ENCODE assay signal across 8 cellular contexts in genomic region chr7:140541513-140542192, GRCh38.
DNase-seq lines count a peak whose midpoint lies in the region; ATAC-seq, FAIRE-seq and TF ChIP-seq lines count a peak whose summit lies in the region.

No MANE protein-coding gene starts in this region.

- peaks cover 0 to 2% (median 0%) of the 10 kb centered on the region in 7 donors for H3K9me3 Mint-ChIP-seq in CD14-positive monocyte
- H3K9me3 Mint-ChIP-seq in astrocyte (ENCODE audit: unreplicated experiment), result peaks cover 5% of the 10 kb centered on the region

- H3K27ac ChIP-seq in astrocyte (ENCODE audit: low read depth, low read length) (peak overlapping the region; percentile 83), iPS-18a (ENCODE audit: low read length) (peak overlapping the region; percentile 97), stomach (peak overlapping the region in 4 of 5 donors; percentile 50 to 71 (median 56))

- no peak for TF ChIP-seq EP300 in stomach (IDR thresholded peaks at IDR 0.05)

- H3K36me3 Mint-ChIP-seq in CD14-positive monocyte, result no peaks in the 10 kb centered on the region
- H3K36me3 Mint-ChIP-seq in astrocyte (ENCODE audit: low read depth, unreplicated experiment), result peaks cover 31% of the 10 kb centered on the region

- H3K79me2 ChIP-seq in astrocyte (ENCODE audit: insufficient read depth, low read length), result no peaks in the 10 kb centered on the region

- TF ChIP-seq CTCF in CD14-positive monocyte (IDR thresholded peaks at IDR 0.05) (no peak), astrocyte (IDR thresholded peaks at IDR 0.05; ENCODE audit: insufficient read depth, low read depth, low read length) (no peak), stomach (IDR thresholded peaks at IDR 0.05) (no peak)

- peak overlapping the region; percentile 18 to 75 for H3K4me3 Mint-ChIP-seq in CD14-positive monocyte
- peak overlapping the region; percentile 66 for H3K4me3 Mint-ChIP-seq in astrocyte (ENCODE audit: unreplicated experiment)

- H2AFZ ChIP-seq in astrocyte (ENCODE audit: low read depth, low read length), result peak overlapping the region; percentile 72

- peaks cover 18% of the 10 kb centered on the region for H3K4me1 ChIP-seq in astrocyte (ENCODE audit: insufficient read depth, low read length)
- H3K4me1 ChIP-seq in iPS-18a (ENCODE audit: control insufficient read depth, low read depth, low read length), result peaks cover 26% of the 10 kb centered on the region
- peaks cover 4 to 23% (median 12%) of the 10 kb centered on the region in 4 donors for H3K4me1 ChIP-seq in stomach

- FAIRE-seq in astrocyte (lab: Jason Lieb, UNC), result no peak

- H3K4me2 ChIP-seq in astrocyte (ENCODE audit: low read length), result peak overlapping the region; percentile 85

- H3K9ac ChIP-seq in astrocyte (ENCODE audit: low read length) (peak overlapping the region; percentile 72), iPS-18a (ENCODE audit: low read length) (peak overlapping the region; percentile 83)

- TF ChIP-seq POLR2A in stomach (IDR thresholded peaks at IDR 0.05), result no peak

- WGBS in stomach, 5 donors, result 21 to 25% (median 22%) methylated on average over 17 of the region's 17 CpGs

- no peaks in the 10 kb centered on the region for H4K20me1 ChIP-seq in astrocyte (ENCODE audit: insufficient read depth, low read length)

- DNase-seq in CD14-positive monocyte (ENCODE audit: low spot score) (no peak), NCI-H1694 treated with DMSO at 0.1 percent for 48 hours (lab: John Stamatoyannopoulos, UW) (peak; percentile 62), astrocyte (ENCODE audit: low read depth) (peak; percentile 93), stomach (peak; percentile 37), UCSD-AML1 (lab: John Stamatoyannopoulos, UW; ENCODE audit: unreplicated experiment) (no peak), superior temporal gyrus (ENCODE audit: extremely low spot score) (no peak)

- peaks cover 11 to 17% (median 12%) of the 10 kb centered on the region in 3 donors for H3K27me3 Mint-ChIP-seq in CD14-positive monocyte (ENCODE audit: low read depth in 3 of 3)
- peaks cover 2% of the 10 kb centered on the region for H3K27me3 Mint-ChIP-seq in astrocyte (ENCODE audit: low read depth, unreplicated experiment)

- H3K27me3 ChIP-seq in astrocyte (ENCODE audit: insufficient read depth, low read length) (no peaks in the 10 kb centered on the region), iPS-18a (ENCODE audit: control insufficient read depth, insufficient read depth, low read length) (no peaks in the 10 kb centered on the region), stomach (no peaks in the 10 kb centered on the region)

- H3K4me1 Mint-ChIP-seq in CD14-positive monocyte (peaks cover 5% of the 10 kb centered on the region), astrocyte (ENCODE audit: low read depth, unreplicated experiment) (peaks cover 19% of the 10 kb centered on the region)

- intact Hi-C loops in CD14-positive monocyte (cut with micrococcal nuclease) (no loop called here), stomach (cut with DNase I; ENCODE audit: low total_unique reads) (no loop called here)

- H3K36me3 ChIP-seq in astrocyte (ENCODE audit: insufficient read depth, low read length) (peaks cover 3% of the 10 kb centered on the region), iPS-18a (ENCODE audit: control insufficient read depth, low read depth, low read length) (no peaks in the 10 kb centered on the region), stomach (peaks cover 0 to 19% (median 9%) of the 10 kb centered on the region in 4 donors)

- H3K9me3 ChIP-seq in astrocyte (ENCODE audit: insufficient read depth, low read depth, low read length) (no peaks in the 10 kb centered on the region), iPS-18a (ENCODE audit: control insufficient read depth, low read depth, low read length) (no peaks in the 10 kb centered on the region), stomach (no peaks in the 10 kb centered on the region)

- H3K27ac Mint-ChIP-seq in CD14-positive monocyte, result no peak overlapping the region
- peak overlapping the region; percentile 98 for H3K27ac Mint-ChIP-seq in astrocyte (ENCODE audit: unreplicated experiment)

- ATAC-seq in GM18517 (IDR thresholded peaks at IDR 0.05; ENCODE audit: unreplicated experiment), result no peak

- H3K4me3 ChIP-seq in astrocyte (ENCODE audit: insufficient read depth, low read depth, low read length) (peak overlapping the region; percentile 28), iPS-18a (ENCODE audit: low read length) (peak overlapping the region; percentile 66), stomach (no peak overlapping the region)

Comparison
In these comparisons a context has a peak if more than half of its experiments do, and no peak if none do; other contexts are left out.
1. DNase-seq: peak in NCI-H1694 treated with DMSO at 0.1 percent for 48 hours (single experiment), astrocyte (single experiment) and stomach (single experiment); none in CD14-positive monocyte (single experiment), UCSD-AML1 (single experiment) and superior temporal gyrus (single experiment).
2. H3K4me3 ChIP-seq: peak in astrocyte (single experiment) and iPS-18a (single experiment); none in stomach (0 of 4).
3. Peak in every context shown above with its lines, with median percentiles within 50 percentile points of each other: H3K27ac ChIP-seq.